ENCODE assay signal across 18 cellular contexts in the genomic region with DNA sequence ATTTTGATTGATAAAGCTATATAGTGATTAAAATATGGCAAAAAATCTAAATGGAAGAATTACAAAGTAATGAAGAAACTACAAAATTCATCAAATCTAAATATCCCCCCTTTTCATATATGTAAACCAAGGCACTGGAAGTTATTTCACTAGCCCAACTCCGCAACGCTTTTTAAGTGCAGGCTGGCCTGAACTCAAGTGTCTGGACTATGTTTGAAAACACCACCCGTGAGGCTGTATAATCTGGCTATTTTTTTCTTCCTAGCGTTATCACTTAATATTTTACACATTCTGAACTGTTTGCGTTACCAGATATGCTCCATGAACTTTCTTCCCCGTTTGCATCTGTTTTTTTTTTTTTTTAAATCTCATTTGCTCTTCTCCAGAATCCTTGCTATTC.
"Had no signal": no experiment of that assay in that cellular context is flagged by ENCODE, and none has a peak within 500 bp of the region (broad histone marks: within the 10 kb centered on the region; RNA-seq: fewer than 3 reads in every experiment).

No MANE protein-coding gene starts in this region.

- H3K27ac Mint-ChIP-seq: dendritic cell treated with granulocyte-macrophage colony-stimulating factor and Interleukin-4, amounts not matched to agents 40 ng/mL and 50 ng/mL, for 4 days; effector memory CD8-positive, alpha-beta T cell; endodermal cell had no signal

- H3K9me3 ChIP-seq: esophagus squamous epithelium, gastroesophageal sphincter, heart right ventricle, lower lobe of right lung had no signal

- H3K27me3 Mint-ChIP-seq: dendritic cell treated with granulocyte-macrophage colony-stimulating factor and Interleukin-4, amounts not matched to agents 40 ng/mL and 50 ng/mL, for 4 days had no signal

- H3K4me1 ChIP-seq: esophagus squamous epithelium, foreskin keratinocyte, left lung, lower lobe of right lung had no signal

- H3K36me3 ChIP-seq: esophagus squamous epithelium, gastroesophageal sphincter, heart right ventricle, left lung, lower lobe of right lung had no signal

- DNase-seq: effector CD8-positive, alpha-beta T cell; effector memory CD8-positive, alpha-beta T cell; endodermal cell; erythroblast; esophagus squamous epithelium; foreskin keratinocyte; hippocampal formation; left cardiac atrium; left lung; lower lobe of right lung; mesenchymal stem cell; midbrain had no signal

- H3K4me3 Mint-ChIP-seq: dendritic cell treated with granulocyte-macrophage colony-stimulating factor and Interleukin-4, amounts not matched to agents 40 ng/mL and 50 ng/mL, for 4 days; effector memory CD8-positive, alpha-beta T cell; endodermal cell had no signal

- ATAC-seq: effector memory CD8-positive, alpha-beta T cell; esophagus mucosa; foreskin keratinocyte; gastroesophageal sphincter; heart right ventricle; left cardiac atrium; left lung; lower lobe of right lung had no signal

- H3K27me3 ChIP-seq: esophagus squamous epithelium, foreskin keratinocyte, gastroesophageal sphincter, heart right ventricle, left lung had no signal

- H3K4me3 ChIP-seq: coronary artery, esophagus squamous epithelium, gastroesophageal sphincter, heart right ventricle, left lung, lower lobe of right lung had no signal

- H3K27ac ChIP-seq: coronary artery, epithelial cell of prostate, esophagus squamous epithelium, foreskin keratinocyte, gastroesophageal sphincter, heart right ventricle, left lung, lower lobe of right lung had no signal
